Comparison of ENCODE assay signal across 25 cellular contexts in the genomic region with DNA sequence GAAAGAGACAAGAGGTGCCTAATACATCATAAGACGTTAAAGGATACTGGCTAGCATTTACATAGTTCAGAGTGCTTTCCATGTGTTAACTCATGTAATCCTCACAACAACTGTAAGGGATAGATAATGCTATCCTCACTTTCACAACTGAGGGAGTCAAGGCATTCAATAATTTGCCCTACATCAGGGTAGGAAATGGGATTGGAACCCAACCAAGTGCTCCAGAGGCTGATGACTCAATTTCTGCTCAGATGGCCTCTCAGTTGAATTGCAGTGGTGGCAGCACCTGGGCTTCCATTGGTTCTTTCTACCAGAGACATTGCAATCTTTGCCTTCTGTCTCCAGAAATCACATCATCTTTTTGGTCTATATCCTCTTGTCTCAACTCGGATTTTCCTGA.
DNase-seq lines count a peak whose midpoint lies in the region; ATAC-seq, FAIRE-seq and TF ChIP-seq lines count a peak whose summit lies in the region.
"Had no signal": no experiment of that assay in that cellular context is flagged by ENCODE, and none has a peak within 500 bp of the region (broad histone marks: within the 10 kb centered on the region; RNA-seq: fewer than 3 reads in every experiment).

No MANE protein-coding gene starts in this region.

- peaks cover 10% of the 10 kb centered on the region for H3K36me3 Mint-ChIP-seq in activated naive CD8-positive, alpha-beta T cell treated with anti-CD3 and anti-CD28 coated beads for 36 hours
- H3K36me3 Mint-ChIP-seq: CD8-positive, alpha-beta T cell had no signal

- H3K27me3 ChIP-seq in endothelial cell of umbilical vein (ENCODE audit: control insufficient read depth in 2 of 2, insufficient read depth in 2 of 2, low read length in 2 of 2) (peaks cover 0 to 2% of the 10 kb centered on the region in 2 experiments), prostate gland (replicated peaks; ENCODE audit: insufficient read depth) (no peaks in the 10 kb centered on the region)
- H3K27me3 ChIP-seq: BLaER1 had no signal

- intact Hi-C loops in endothelial cell of umbilical vein (cut with micrococcal nuclease) = no loop called here
- intact Hi-C loops in prostate gland (cut with DNase I) = no loop called here

- ATAC-seq in HG03521 (IDR thresholded peaks at IDR 0.05; ENCODE audit: unreplicated experiment) = no peak
- ATAC-seq: CD8-positive, alpha-beta T cell had no signal

- TF ChIP-seq CTCF in endothelial cell of umbilical vein (IDR thresholded peaks at IDR 0.05; ENCODE audit: extremely low read depth in 1 of 2, insufficient read depth in 1 of 2, low read depth in 1 of 2, low read length in 2 of 2) = no peak
- TF ChIP-seq CTCF in prostate gland (IDR thresholded peaks at IDR 0.05) = no peak

- no peak for TF ChIP-seq POLR2A in GM12892 (IDR thresholded peaks at IDR 0.05; ENCODE audit: low read depth, low read length)
- no peak for TF ChIP-seq POLR2A in endothelial cell of umbilical vein (IDR thresholded peaks at IDR 0.05; ENCODE audit: low read depth, low read length)
- no peak for TF ChIP-seq POLR2A in prostate gland (IDR thresholded peaks at IDR 0.05)

- no peak overlapping the region for H3K27ac ChIP-seq in endothelial cell of umbilical vein (ENCODE audit: insufficient read depth, low read depth, low read length)
- no peak overlapping the region for H3K27ac ChIP-seq in prostate gland
- H3K27ac ChIP-seq: BLaER1, HL-60 had no signal

- DNase-seq in AG20443 (ENCODE audit: low spot score) (peak; percentile 20), GM12892 (ENCODE audit: insufficient read length) (no peak), RPMI7951 (ENCODE audit: low read depth) (peak; percentile 68), endothelial cell of umbilical vein (ENCODE audit: low read depth, low spot score) (no peak), prostate gland (ENCODE audit: low spot score) (no peak)
- no peak for DNase-seq in activated CD4-positive, CD25-positive, alpha-beta regulatory T cell (lab: John Stamatoyannopoulos, UW)
- no peak for DNase-seq in activated naive CD8-positive, alpha-beta T cell treated with anti-CD3 and anti-CD28 coated beads for 36 hours
- DNase-seq: Calu3; CD8-positive, alpha-beta T cell; DMS79; H7; Kasumi-1; NCI-H1105; NCI-H510A; NCI-H748 treated with DMSO at 0.1 percent for 48 hours; NK-92 treated with Interleukin-12 subunit alpha and Interleukin-12 subunit beta, amount 100 ng/mL, for 24 hours; Right ventricle myocardium superior had no signal

- no peaks in the 10 kb centered on the region for H4K20me1 ChIP-seq in endothelial cell of umbilical vein (replicated peaks; ENCODE audit: control insufficient read depth, extremely low read depth, insufficient read depth, low read length)
- H4K20me1 ChIP-seq: BLaER1 had no signal

- H3K4me3 ChIP-seq in endothelial cell of umbilical vein (replicated peaks in 1 of 3; ENCODE audit: insufficient read depth in 1 of 3, low read depth in 1 of 3, low read length in 3 of 3) = no peak overlapping the region
- no peak overlapping the region for H3K4me3 ChIP-seq in prostate gland
- H3K4me3 ChIP-seq: BLaER1 had no signal

- FAIRE-seq in GM12892 (lab: Jason Lieb, UNC) (peak; percentile 74), endothelial cell of umbilical vein (lab: Jason Lieb, UNC) (peak; percentile 67)
- FAIRE-seq: A204.1, G401.6, HTR-8/SVneo, RCC 7860 had no signal

- no peak overlapping the region for H2AFZ ChIP-seq in endothelial cell of umbilical vein (ENCODE audit: low read depth, low read length)

- no peaks in the 10 kb centered on the region for H3K79me2 ChIP-seq in endothelial cell of umbilical vein (ENCODE audit: control insufficient read depth, insufficient read depth, low read length)

- dilution Hi-C loops in endothelial cell of umbilical vein (cut with MboI; ENCODE audit: extremely low pct_ligation_motif_present, low sequenced_read_pairs) = no loop called here

- 74% methylated on average over 2 of the region's 2 CpGs for WGBS in prostate gland

- POLR2A ChIA-PET in endothelial cell of umbilical vein (lab: Charles Lee) = no interaction called here

- H3K4me1 ChIP-seq in endothelial cell of umbilical vein (ENCODE audit: control insufficient read depth, extremely low read depth, insufficient read depth, low read length) = no peaks in the 10 kb centered on the region
- no peaks in the 10 kb centered on the region for H3K4me1 ChIP-seq in prostate gland (replicated peaks)
- H3K4me1 ChIP-seq: BLaER1 had no signal

- no peak overlapping the region for H3K9ac ChIP-seq in endothelial cell of umbilical vein (replicated peaks; ENCODE audit: extremely low read depth, insufficient read depth, low read length)
- H3K9ac ChIP-seq: BLaER1 had no signal

- peaks cover 35% of the 10 kb centered on the region for H3K4me1 Mint-ChIP-seq in activated naive CD8-positive, alpha-beta T cell treated with anti-CD3 and anti-CD28 coated beads for 36 hours

- no peaks in the 10 kb centered on the region for H3K27me3 Mint-ChIP-seq in activated naive CD8-positive, alpha-beta T cell treated with anti-CD3 and anti-CD28 coated beads for 36 hours
- H3K27me3 Mint-ChIP-seq: IgD-negative memory B cell had no signal

- no peaks in the 10 kb centered on the region for H3K9me1 ChIP-seq in endothelial cell of umbilical vein (replicated peaks; ENCODE audit: control insufficient read depth, extremely low read depth, insufficient read depth, low read length)

- no peak overlapping the region for H3K27ac Mint-ChIP-seq in activated naive CD8-positive, alpha-beta T cell treated with anti-CD3 and anti-CD28 coated beads for 36 hours
- H3K27ac Mint-ChIP-seq: CD8-positive, alpha-beta T cell had no signal

- no peaks in the 10 kb centered on the region for H3K36me3 ChIP-seq in endothelial cell of umbilical vein (ENCODE audit: control insufficient read depth in 2 of 2, extremely low read depth in 1 of 2, insufficient read depth in 2 of 2, low read length in 2 of 2)
- H3K36me3 ChIP-seq in prostate gland = no peaks in the 10 kb centered on the region
- H3K36me3 ChIP-seq: BLaER1 had no signal

- no peak overlapping the region for H3K4me3 Mint-ChIP-seq in activated naive CD8-positive, alpha-beta T cell treated with anti-CD3 and anti-CD28 coated beads for 36 hours
- H3K4me3 Mint-ChIP-seq: CD8-positive, alpha-beta T cell; IgD-negative memory B cell had no signal

- H3K4me2 ChIP-seq in endothelial cell of umbilical vein (ENCODE audit: insufficient read depth, low read length) = no peak overlapping the region
- H3K4me2 ChIP-seq: BLaER1 had no signal

- CTCF ChIA-PET in endothelial cell of umbilical vein (lab: Charles Lee) = no interaction called here

- H3K9me3 ChIP-seq in endothelial cell of umbilical vein (replicated peaks; ENCODE audit: control insufficient read depth, insufficient read depth, low read length) = no peaks in the 10 kb centered on the region
- no peaks in the 10 kb centered on the region for H3K9me3 ChIP-seq in prostate gland
- H3K9me3 ChIP-seq: BLaER1 had no signal

- H3K9me3 Mint-ChIP-seq in activated naive CD8-positive, alpha-beta T cell treated with anti-CD3 and anti-CD28 coated beads for 36 hours = peaks cover 4% of the 10 kb centered on the region
- H3K9me3 Mint-ChIP-seq: CD8-positive, alpha-beta T cell; IgD-negative memory B cell had no signal

- BruUV-seq in endothelial cell of umbilical vein (replicated peaks; lab: Mats Ljungman, UMichigan) = no TSS peak

TF ChIP-seq in endothelial cell of umbilical vein, 7 proteins besides CTCF, POLR2A, EP300 and RAD21:
- TF ChIP-seq FOS (IDR thresholded peaks at IDR 0.05; ENCODE audit: borderline replicate concordance, insufficient read depth, low read length) = peak; percentile 40
- no peak for TF ChIP-seq MYC (IDR thresholded peaks at IDR 0.05; ENCODE audit: low read depth, low read length)

Comparison
In these comparisons a context has a peak if more than half of its experiments do, and no peak if none do; other contexts are left out.
1. DNase-seq: peak in AG20443 (single experiment) and RPMI7951 (single experiment); none in GM12892 (single experiment), endothelial cell of umbilical vein (single experiment), activated CD4-positive, CD25-positive, alpha-beta regulatory T cell (0 of 4), activated naive CD8-positive, alpha-beta T cell treated with anti-CD3 and anti-CD28 coated beads for 36 hours (single experiment) and prostate gland (single experiment).